Comparison of ENCODE assay signal across 10 cellular contexts in genomic region chr20:22686097-22686496, GRCh38.
DNase-seq lines count a peak whose midpoint lies in the region.
"Had no signal": no experiment of that assay in that cellular context is flagged by ENCODE, and none has a peak within 500 bp of the region (broad histone marks: within the 10 kb centered on the region; RNA-seq: fewer than 3 reads in every experiment).

No MANE protein-coding gene starts in this region.

- H3K18ac ChIP-seq in mesenchymal stem cell (ENCODE audit: low read depth in 1 of 2, low read length in 2 of 2) = peak overlapping the region in 1 of 2 experiments; percentile 65

- no peaks in the 10 kb centered on the region for H3K79me1 ChIP-seq in mesenchymal stem cell (replicated peaks; ENCODE audit: low read length, poor library complexity, severe bottlenecking)

- H2BK12ac ChIP-seq in mesenchymal stem cell (ENCODE audit: low read length in 2 of 2) = no peak overlapping the region

- H3K27ac Mint-ChIP-seq in T-helper 2 cell treated with Interferon-gamma antibody and Interleukin-4, amounts not matched to agents 5 μg/mL and 100 μg/mL, for 36 hours = no peak overlapping the region
- H3K27ac Mint-ChIP-seq in immature natural killer cell = no peak overlapping the region
- H3K27ac Mint-ChIP-seq: memory B cell had no signal

- no peak overlapping the region for H3K4me3 ChIP-seq in mesenchymal stem cell (ENCODE audit: insufficient read depth in 1 of 2, low read depth in 1 of 2, low read length in 2 of 2)

- peak overlapping the region; percentile 19 for H4K91ac ChIP-seq in mesenchymal stem cell (ENCODE audit: low read length)

- peaks cover 23 to 35% of the 10 kb centered on the region in 2 experiments for H3K27me3 ChIP-seq in mesenchymal stem cell (ENCODE audit: control insufficient read depth in 1 of 2, insufficient read depth in 1 of 2, low read length in 2 of 2)

- no peak overlapping the region for H2BK5ac ChIP-seq in mesenchymal stem cell (ENCODE audit: low read depth, low read length, poor library complexity, severe bottlenecking)

- peak overlapping the region; percentile 75 for H2AFZ ChIP-seq in mesenchymal stem cell (ENCODE audit: low read depth, low read length)

- WGBS in mesenchymal stem cell = 7% methylated on average over 7 of the region's 7 CpGs

- no peak overlapping the region for H2AK5ac ChIP-seq in mesenchymal stem cell (ENCODE audit: low read length, severe bottlenecking)

- H2BK15ac ChIP-seq in mesenchymal stem cell (ENCODE audit: low read depth, poor library complexity, severe bottlenecking) = no peak overlapping the region

- peak overlapping the region; percentile 99 for H4K8ac ChIP-seq in mesenchymal stem cell (ENCODE audit: low read length)

- no peaks in the 10 kb centered on the region for H3K9me3 ChIP-seq in mesenchymal stem cell (ENCODE audit: control insufficient read depth, low read length)

- peak; percentile 9 for DNase-seq in NOMO-1 treated with DMSO at 0.1 percent for 48 hours (lab: John Stamatoyannopoulos, UW; ENCODE audit: unreplicated experiment)
- no peak for DNase-seq in NOMO-1 treated with dmso at 0.1 percent for 144 hours (lab: John Stamatoyannopoulos, UW; ENCODE audit: unreplicated experiment)
- peak; percentile 41 for DNase-seq in NCI-H2196 treated with DMSO at 0.1 percent for 48 hours (lab: John Stamatoyannopoulos, UW; ENCODE audit: unreplicated experiment)
- DNase-seq in cerebellar cortex (ENCODE audit: low spot score) = peak; percentile 43
- DNase-seq in mesenchymal stem cell = peak; percentile 72
- no peak for DNase-seq in T-helper 2 cell treated with Interferon-gamma antibody and Interleukin-4, amounts not matched to agents 5 μg/mL and 100 μg/mL, for 36 hours (ENCODE audit: low spot score)
- DNase-seq in activated effector memory CD4-positive, alpha-beta T cell treated with Interleukin-2 at 50 U/mL for 16 hours = no peak
- DNase-seq in immature natural killer cell = no peak
- DNase-seq: CD4-positive, CD25-positive, alpha-beta regulatory T cell had no signal

- H3K9me3 Mint-ChIP-seq in T-helper 2 cell treated with Interferon-gamma antibody and Interleukin-4, amounts not matched to agents 5 μg/mL and 100 μg/mL, for 36 hours = no peaks in the 10 kb centered on the region
- H3K9me3 Mint-ChIP-seq in immature natural killer cell = no peaks in the 10 kb centered on the region
- H3K9me3 Mint-ChIP-seq: memory B cell had no signal

- no peak overlapping the region for H3K4me2 ChIP-seq in mesenchymal stem cell (ENCODE audit: low read length, poor library complexity, severe bottlenecking)

- no peak overlapping the region for H3K23ac ChIP-seq in mesenchymal stem cell (ENCODE audit: low read length in 2 of 2)

- no peaks in the 10 kb centered on the region for H3K36me3 Mint-ChIP-seq in T-helper 2 cell treated with Interferon-gamma antibody and Interleukin-4, amounts not matched to agents 5 μg/mL and 100 μg/mL, for 36 hours (ENCODE audit: low read depth)
- H3K36me3 Mint-ChIP-seq in immature natural killer cell = no peaks in the 10 kb centered on the region
- H3K36me3 Mint-ChIP-seq: CD4-positive, CD25-positive, alpha-beta regulatory T cell; memory B cell had no signal

- H3K4me1 ChIP-seq in mesenchymal stem cell (ENCODE audit: control insufficient read depth, insufficient read depth, low read depth, low read length) = no peaks in the 10 kb centered on the region

- no peaks in the 10 kb centered on the region for H3K27me3 Mint-ChIP-seq in T-helper 2 cell treated with Interferon-gamma antibody and Interleukin-4, amounts not matched to agents 5 μg/mL and 100 μg/mL, for 36 hours (ENCODE audit: low read depth)
- H3K27me3 Mint-ChIP-seq in immature natural killer cell (ENCODE audit: low read depth in 3 of 3) = peaks cover 0 to 4% (median 3%) of the 10 kb centered on the region in 3 donors

- H3K27ac ChIP-seq in mesenchymal stem cell (ENCODE audit: low read length, poor library complexity, severe bottlenecking) = no peak overlapping the region

- no peak overlapping the region for H3K4ac ChIP-seq in mesenchymal stem cell (ENCODE audit: low read depth in 1 of 2, low read length in 2 of 2)

- H3K9ac ChIP-seq in mesenchymal stem cell (ENCODE audit: low read length) = no peak overlapping the region

- no peaks in the 10 kb centered on the region for H3K36me3 ChIP-seq in mesenchymal stem cell (ENCODE audit: control insufficient read depth in 1 of 2, insufficient read depth in 2 of 2, low read depth in 1 of 2, low read length in 2 of 2)

- H3K4me3 Mint-ChIP-seq in T-helper 2 cell treated with Interferon-gamma antibody and Interleukin-4, amounts not matched to agents 5 μg/mL and 100 μg/mL, for 36 hours = no peak overlapping the region
- H3K4me3 Mint-ChIP-seq in immature natural killer cell = no peak overlapping the region
- H3K4me3 Mint-ChIP-seq: CD4-positive, CD25-positive, alpha-beta regulatory T cell; memory B cell had no signal

- no peak overlapping the region for H3K14ac ChIP-seq in mesenchymal stem cell (ENCODE audit: low read length in 2 of 2)

- H2BK120ac ChIP-seq in mesenchymal stem cell (ENCODE audit: low read depth, low read length) = no peak overlapping the region

- H3K4me1 Mint-ChIP-seq in T-helper 2 cell treated with Interferon-gamma antibody and Interleukin-4, amounts not matched to agents 5 μg/mL and 100 μg/mL, for 36 hours (ENCODE audit: low read depth) = no peaks in the 10 kb centered on the region
- H3K4me1 Mint-ChIP-seq in immature natural killer cell = no peaks in the 10 kb centered on the region
- H3K4me1 Mint-ChIP-seq: CD4-positive, CD25-positive, alpha-beta regulatory T cell had no signal

Comparison
In these comparisons a context has a peak if more than half of its experiments do, and no peak if none do; other contexts are left out.
1. DNase-seq: peak in NOMO-1 treated with DMSO at 0.1 percent for 48 hours (single experiment), NCI-H2196 treated with DMSO at 0.1 percent for 48 hours (single experiment), cerebellar cortex (single experiment) and mesenchymal stem cell (single experiment); none in NOMO-1 treated with dmso at 0.1 percent for 144 hours (single experiment), T-helper 2 cell treated with Interferon-gamma antibody and Interleukin-4, amounts not matched to agents 5 μg/mL and 100 μg/mL, for 36 hours (single experiment), activated effector memory CD4-positive, alpha-beta T cell treated with Interleukin-2 at 50 U/mL for 16 hours (single experiment) and immature natural killer cell (0 of 3).